ENCODE assay signal across 18 cellular contexts in the genomic region with DNA sequence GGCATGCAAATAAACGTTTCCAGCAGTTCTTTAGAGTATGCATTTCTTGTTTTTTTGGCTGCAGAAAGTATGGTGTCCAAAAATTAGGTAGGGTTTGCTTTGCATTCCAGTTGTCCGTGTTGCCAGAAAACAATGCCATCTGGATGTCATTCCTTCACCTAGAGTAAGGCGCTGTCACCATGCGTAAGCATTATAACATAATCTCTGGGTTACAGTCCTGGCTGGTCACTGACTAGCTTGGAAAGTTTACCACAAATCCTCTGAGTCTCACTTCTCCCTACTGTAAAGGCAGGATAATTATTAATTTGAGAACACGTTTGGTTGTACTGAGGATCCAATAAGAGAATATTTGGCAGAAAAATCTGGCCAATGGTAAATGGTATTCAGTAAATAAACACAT.
DNase-seq lines count a peak whose midpoint lies in the region; ATAC-seq, FAIRE-seq and TF ChIP-seq lines count a peak whose summit lies in the region.
"Had no signal": no experiment of that assay in that cellular context is flagged by ENCODE, and none has a peak within 500 bp of the region (broad histone marks: within the 10 kb centered on the region; RNA-seq: fewer than 3 reads in every experiment).

No MANE protein-coding gene starts in this region.

- no peaks in the 10 kb centered on the region for H3K36me3 ChIP-seq in Peyer's patch
- peaks cover 7% of the 10 kb centered on the region; the same call in 2 of the 3 replicates for H3K36me3 ChIP-seq in K562 (ENCODE audit: control insufficient read depth, insufficient read depth, low read length)
- H3K36me3 ChIP-seq: cardiac muscle cell, gastrocnemius medialis, right lobe of liver had no signal

- no peaks in the 10 kb centered on the region for H4K20me1 ChIP-seq in K562 (replicated peaks; ENCODE audit: control insufficient read depth, insufficient read depth, low read length)

- peaks cover 7% of the 10 kb centered on the region for H3K9me3 Mint-ChIP-seq in activated T-cell treated with anti-CD3 and anti-CD28 coated beads, Interleukin-2, amount 50 U/mL, for 4 hours
- peaks cover 6% of the 10 kb centered on the region for H3K9me3 Mint-ChIP-seq in stimulated activated memory B cell treated with anti-CD40 and anti-IgM and Interleukin-4, amounts not matched to agents 10 μg/mL and 1 μg/mL and 100 μg/mL, for 72 hours
- H3K9me3 Mint-ChIP-seq: type B pancreatic cell had no signal

- H3K4me3 ChIP-seq in Peyer's patch: peak overlapping the region in 1 of 4 donors; percentile 41
- H3K4me3 ChIP-seq in K562: no peak overlapping the region
- H3K4me3 ChIP-seq: cardiac muscle cell, gastrocnemius medialis, GM23338, right lobe of liver had no signal

- peak overlapping the region; percentile 98 for H3K27ac Mint-ChIP-seq in stimulated activated memory B cell treated with anti-CD40 and anti-IgM and Interleukin-4, amounts not matched to agents 10 μg/mL and 1 μg/mL and 100 μg/mL, for 72 hours
- H3K27ac Mint-ChIP-seq: GM23338, type B pancreatic cell had no signal

- TF ChIP-seq POLR2A in Peyer's patch (IDR thresholded peaks at IDR 0.05): no peak
- no peak for TF ChIP-seq POLR2A in K562 (conservative IDR thresholded peaks at IDR 0.05)

- H3K4me3 Mint-ChIP-seq in activated T-cell treated with anti-CD3 and anti-CD28 coated beads, Interleukin-2, amount 50 U/mL, for 4 hours: peak overlapping the region; percentile 86
- peak overlapping the region; percentile 94 for H3K4me3 Mint-ChIP-seq in stimulated activated memory B cell treated with anti-CD40 and anti-IgM and Interleukin-4, amounts not matched to agents 10 μg/mL and 1 μg/mL and 100 μg/mL, for 72 hours
- H3K4me3 Mint-ChIP-seq: GM23338, type B pancreatic cell had no signal

- H3K4me2 ChIP-seq in K562 (ENCODE audit: insufficient read depth, low read length): peak overlapping the region; percentile 98
- H3K4me2 ChIP-seq: GM23338 had no signal

- peaks cover 4% of the 10 kb centered on the region for H3K27me3 Mint-ChIP-seq in activated T-cell treated with anti-CD3 and anti-CD28 coated beads, Interleukin-2, amount 50 U/mL, for 4 hours (ENCODE audit: low read depth)
- H3K27me3 Mint-ChIP-seq in stimulated activated memory B cell treated with anti-CD40 and anti-IgM and Interleukin-4, amounts not matched to agents 10 μg/mL and 1 μg/mL and 100 μg/mL, for 72 hours: no peaks in the 10 kb centered on the region
- H3K27me3 Mint-ChIP-seq: type B pancreatic cell had no signal

- peaks cover 25% of the 10 kb centered on the region for H3K4me1 Mint-ChIP-seq in activated T-cell treated with anti-CD3 and anti-CD28 coated beads, Interleukin-2, amount 50 U/mL, for 4 hours (ENCODE audit: low read depth)
- H3K4me1 Mint-ChIP-seq in stimulated activated memory B cell treated with anti-CD40 and anti-IgM and Interleukin-4, amounts not matched to agents 10 μg/mL and 1 μg/mL and 100 μg/mL, for 72 hours: peaks cover 21% of the 10 kb centered on the region
- H3K4me1 Mint-ChIP-seq: GM23338 had no signal

- TF ChIP-seq RAD21 in K562 (CRISPR knock-in tag; conservative IDR thresholded peaks at IDR 0.05 in 1 of 2, IDR thresholded peaks at IDR 0.05 in 1 of 2): no peak

- peaks cover 35% of the 10 kb centered on the region for H3K79me2 ChIP-seq in K562 (ENCODE audit: control insufficient read depth, insufficient read depth, low read length)

- 13% methylated on average over 5 of the region's 5 CpGs for WGBS in K562 (ENCODE audit: insufficient coverage, low coverage, missing lambda C conversion rate)

- DNase-seq in activated T-cell treated with anti-CD3 and anti-CD28 coated beads, Interleukin-2, amount 50 U/mL, for 4 hours: no peak
- no peak for DNase-seq in activated T-cell treated with anti-CD3 and anti-CD28 coated beads for 4 hours
- no peak for DNase-seq in Peyer's patch
- DNase-seq in K562 (ENCODE audit: extremely low read depth in 1 of 4, low spot score in 3 of 4): peak; percentile 37 to 71 (median 44)
- DNase-seq in GDM1 (lab: John Stamatoyannopoulos, UW): no peak
- no peak for DNase-seq in middle frontal gyrus (ENCODE audit: extremely low spot score, low spot score)
- no peak for DNase-seq in DMS53 (lab: John Stamatoyannopoulos, UW)
- DNase-seq: amniotic stem cell, gastrocnemius medialis, NCI-H1930, NCI-H510A, right lobe of liver, SHP77 treated with DMSO at 0.1 percent for 48 hours had no signal

- no TSS peak for BruUV-seq in K562 (replicated peaks; lab: Mats Ljungman, UMichigan)

- no peak for FAIRE-seq in K562 (lab: Jason Lieb, UNC)

- H3K27me3 ChIP-seq in Peyer's patch: no peaks in the 10 kb centered on the region
- no peaks in the 10 kb centered on the region for H3K27me3 ChIP-seq in K562 (ENCODE audit: control insufficient read depth in 2 of 2, insufficient read depth in 2 of 2, low read length in 2 of 2)
- H3K27me3 ChIP-seq: cardiac muscle cell, right lobe of liver had no signal

- POLR2A ChIA-PET in K562 (lab: Yijun Ruan, JAX): interaction anchor here (0.7 to 2.2 kb wide), 7 partner anchors 11 to 149 kb away, joined by 3 to 9 read pairs (median 4); no protein-coding TSS in a partner anchor

- no peak for TF ChIP-seq CTCF in Peyer's patch (IDR thresholded peaks at IDR 0.05)
- no peak for TF ChIP-seq CTCF in K562 (IDR thresholded peaks at IDR 0.05 in 2 of 3, conservative IDR thresholded peaks at IDR 0.05 in 1 of 3; ENCODE audit: insufficient read depth in 2 of 3, low read depth in 1 of 3, low read length in 3 of 3)

- peak overlapping the region; percentile 99 for H2AFZ ChIP-seq in K562 (ENCODE audit: low read depth, low read length)

- CTCF ChIA-PET in K562 (lab: Yijun Ruan, JAX; ENCODE audit: low intra/inter-chr PET ratio): no interaction called here

- TF ChIP-seq EP300 in K562 (IDR thresholded peaks at IDR 0.05; ENCODE audit: low read length): peak; percentile 40; the same call in 1 of the 2 replicates

- in situ Hi-C loops in K562 (cut with MboI): no loop called here

- no peaks in the 10 kb centered on the region for H3K9me1 ChIP-seq in K562 (ENCODE audit: control insufficient read depth, insufficient read depth, low read length)

- intact Hi-C loops in K562 (cut with micrococcal nuclease): no loop called here

- H3K9ac ChIP-seq in K562 (ENCODE audit: insufficient read depth in 1 of 2, low read depth in 2 of 2, low read length in 2 of 2): peak overlapping the region in 1 of 2 experiments; percentile 94; a peak in 2 of 4 replicates

- no peak for ATAC-seq in activated T-cell treated with anti-CD3 and anti-CD28 coated beads, Interleukin-2, amount 50 U/mL, for 4 hours
- ATAC-seq in K562: peak; percentile 63
- no peak for ATAC-seq in stimulated activated memory B cell treated with anti-CD40 and anti-IgM and Interleukin-4, amounts not matched to agents 10 μg/mL and 1 μg/mL and 100 μg/mL, for 72 hours
- ATAC-seq: gastrocnemius medialis, GM23338, left lobe of liver had no signal

- peaks cover 6% of the 10 kb centered on the region for H3K36me3 Mint-ChIP-seq in activated T-cell treated with anti-CD3 and anti-CD28 coated beads, Interleukin-2, amount 50 U/mL, for 4 hours (ENCODE audit: insufficient read depth)
- H3K36me3 Mint-ChIP-seq in stimulated activated memory B cell treated with anti-CD40 and anti-IgM and Interleukin-4, amounts not matched to agents 10 μg/mL and 1 μg/mL and 100 μg/mL, for 72 hours: peaks cover 20% of the 10 kb centered on the region
- H3K36me3 Mint-ChIP-seq: type B pancreatic cell had no signal

- H3K27ac ChIP-seq in Peyer's patch (peak overlapping the region; percentile 63 to 79 (median 76)), K562 (ENCODE audit: extremely low read depth, low read depth, low read length) (peak overlapping the region; percentile 100)
- H3K27ac ChIP-seq: cardiac muscle cell, gastrocnemius medialis, right lobe of liver had no signal

- H3K4me1 ChIP-seq in Peyer's patch (peaks cover 0 to 5% (median 0%) of the 10 kb centered on the region in 4 donors), K562 (replicated peaks in 1 of 2; ENCODE audit: control insufficient read depth in 2 of 2, insufficient read depth in 2 of 2, low read length in 2 of 2) (peaks cover 7 to 19% of the 10 kb centered on the region in 2 experiments; a peak in 4 of 5 replicates)
- H3K4me1 ChIP-seq: gastrocnemius medialis, right lobe of liver had no signal

- no peaks in the 10 kb centered on the region for H3K9me3 ChIP-seq in Peyer's patch
- H3K9me3 ChIP-seq in K562 (replicated peaks; ENCODE audit: control insufficient read depth, insufficient read depth, low read depth, low read length): 0 out of 2 replicates have a peak, but pooled peaks cover 3% of the 10 kb centered on the region
- H3K9me3 ChIP-seq: gastrocnemius medialis, right lobe of liver had no signal

TF ChIP-seq in K562, 482 proteins besides CTCF, POLR2A, EP300 and RAD21 (continues in another document):
- TF ChIP-seq CBFA2T2 (conservative IDR thresholded peaks at IDR 0.05): peak; percentile 29
- peak; percentile 71 for TF ChIP-seq C11orf30 (IDR thresholded peaks at IDR 0.05; ENCODE audit: low read depth)
- TF ChIP-seq, protein P1, sequence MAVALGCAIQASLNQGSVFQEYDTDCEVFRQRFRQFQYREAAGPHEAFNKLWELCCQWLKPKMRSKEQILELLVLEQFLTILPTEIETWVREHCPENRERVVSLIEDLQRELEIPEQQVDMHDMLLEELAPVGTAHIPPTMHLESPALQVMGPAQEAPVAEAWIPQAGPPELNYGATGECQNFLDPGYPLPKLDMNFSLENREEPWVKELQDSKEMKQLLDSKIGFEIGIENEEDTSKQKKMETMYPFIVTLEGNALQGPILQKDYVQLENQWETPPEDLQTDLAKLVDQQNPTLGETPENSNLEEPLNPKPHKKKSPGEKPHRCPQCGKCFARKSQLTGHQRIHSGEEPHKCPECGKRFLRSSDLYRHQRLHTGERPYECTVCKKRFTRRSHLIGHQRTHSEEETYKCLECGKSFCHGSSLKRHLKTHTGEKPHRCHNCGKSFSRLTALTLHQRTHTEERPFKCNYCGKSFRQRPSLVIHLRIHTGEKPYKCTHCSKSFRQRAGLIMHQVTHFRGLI (CRISPR knock-in tag; IDR thresholded peaks at IDR 0.05): no peak
- TF ChIP-seq ZNF24 (IDR thresholded peaks at IDR 0.05): peak; percentile 84
- no peak for TF ChIP-seq MBD1 (CRISPR knock-in tag; IDR thresholded peaks at IDR 0.05)
- peak; percentile 86 for TF ChIP-seq NFE2 (IDR thresholded peaks at IDR 0.05; ENCODE audit: low read depth)

Comparison
In these comparisons a context has a peak if more than half of its experiments do, and no peak if none do; other contexts are left out.
1. DNase-seq: peak in K562 (4 of 4); none in activated T-cell treated with anti-CD3 and anti-CD28 coated beads, Interleukin-2, amount 50 U/mL, for 4 hours (single experiment), activated T-cell treated with anti-CD3 and anti-CD28 coated beads for 4 hours (single experiment), Peyer's patch (0 of 3), GDM1 (single experiment), middle frontal gyrus (single experiment) and DMS53 (single experiment).